26 cellular contexts compared by ENCODE assay signal in the genomic region with DNA sequence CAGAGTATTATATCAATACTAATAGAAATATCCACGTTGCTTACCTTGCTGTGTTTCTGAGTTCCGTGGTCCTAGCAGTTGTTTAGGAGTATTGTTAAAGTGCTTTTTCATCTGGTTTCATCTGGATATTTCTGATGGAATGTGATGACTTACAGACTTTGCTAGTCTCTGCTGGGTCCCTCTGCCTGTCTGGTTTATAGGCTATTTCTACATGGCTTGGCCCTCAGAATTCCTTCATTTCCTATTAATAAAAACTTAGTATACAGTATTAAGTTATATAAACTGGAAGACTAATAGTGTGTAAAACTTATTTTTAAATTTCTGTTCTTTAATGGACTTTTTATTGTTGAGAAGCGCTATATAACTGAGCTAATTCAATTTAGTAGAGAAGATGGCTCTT. TPM values are rescaled to one million over a fixed set of nuclear protein-coding genes. Genes with fewer than 3 reads are reported as not detected.
"Had no signal": no experiment of that assay in that cellular context is flagged by ENCODE, and none has a peak within 500 bp of the region (broad histone marks: within the 10 kb centered on the region; RNA-seq: fewer than 3 reads in every experiment).

A gene (minus strand): TSS at position 101 of the 400 bp plus-strand sequence. CDS start 7,502 bp downstream, outside the sequence.

- ATAC-seq: activated CD8-positive, alpha-beta memory T cell treated with anti-CD3 and anti-CD28 coated beads, Interleukin-2, amount 10 ng/mL, durations not matched to agents 7 days and 5 days; activated naive CD8-positive, alpha-beta T cell treated with anti-CD3 and anti-CD28 coated beads, Interleukin-2, amount 50 U/mL, for 24 hours; activated T-helper 17 cell treated with anti-CD3 and anti-CD28 coated beads, Interleukin-2, amount 50 U/mL, for 72 hours; esophagus mucosa; gastrocnemius medialis; natural killer cell treated with Interleukin-12 subunit alpha and Interleukin-12 subunit beta and Interleukin-15 and Interleukin-18, amount 100 ng/mL, for 72 hours had no signal

- H3K4me3 ChIP-seq: gastrocnemius medialis, left ventricle myocardium inferior, right atrium auricular region, SK-N-MC, skin epidermis, testis had no signal

- H3K36me3 ChIP-seq: gastrocnemius medialis, left ventricle myocardium inferior, right atrium auricular region had no signal

- H3K4me1 ChIP-seq: gastrocnemius medialis, left ventricle myocardium inferior, right atrium auricular region, testis had no signal

- DNase-seq: activated CD4-positive, alpha-beta memory T cell treated with anti-CD3 and anti-CD28 coated beads, Interleukin-2, amount 10 ng/mL, durations not matched to agents 7 days and 5 days; activated CD8-positive, alpha-beta memory T cell treated with anti-CD3 and anti-CD28 coated beads, Interleukin-2, amount 10 ng/mL, durations not matched to agents 7 days and 5 days; activated naive CD4-positive, alpha-beta T cell; activated naive CD8-positive, alpha-beta T cell treated with anti-CD3 and anti-CD28 coated beads, Interleukin-2, amount 50 U/mL, for 24 hours; activated T-cell treated with anti-CD3 and anti-CD28 coated beads, Interleukin-2, amount 50 U/mL, for 1 hour; aorta; cerebellar nuclear complex; effector CD4-positive, alpha-beta T cell; gastrocnemius medialis; head of caudate nucleus; left ventricle myocardium inferior; mesendoderm; stimulated activated CD4-positive, alpha-beta T cell treated with anti-CD3 and anti-CD28 coated beads, Interleukin-15, amount 100 ng/mL, for 24 hours; stimulated activated CD4-positive, alpha-beta T cell treated with anti-CD3 and anti-CD28 coated beads, Interleukin-2, amount 100 ng/mL, for 48 hours; testis had no signal

- H3K27ac ChIP-seq: gastrocnemius medialis, left ventricle myocardium inferior, right atrium auricular region, SK-N-MC, skin epidermis, testis had no signal

- H3K9me3 ChIP-seq: gastrocnemius medialis, left ventricle myocardium inferior, right atrium auricular region, testis had no signal

- H3K27me3 ChIP-seq: gastrocnemius medialis, right atrium auricular region, testis had no signal

RNA-seq across cellular contexts. Expression of the gene that starts here (rescaled TPM):
- total RNA-seq: activated CD4-positive, alpha-beta memory T cell treated with anti-CD3 and anti-CD28 coated beads, Interleukin-2, amount 10 ng/mL, durations not matched to agents 7 days and 5 days; activated CD8-positive, alpha-beta memory T cell treated with anti-CD3 and anti-CD28 coated beads, Interleukin-2, amount 10 ng/mL, durations not matched to agents 7 days and 5 days; activated T-helper 17 cell treated with anti-CD3 and anti-CD28 coated beads, Interleukin-2, amount 50 U/mL, for 72 hours; bronchial epithelial cell; esophagus mucosa; kidney epithelial cell; natural killer cell treated with Interleukin-12 subunit alpha and Interleukin-12 subunit beta and Interleukin-15 and Interleukin-18, amount 100 ng/mL, for 72 hours; progenitor cell of endocrine pancreas; T-helper 2 cell treated with Interferon-gamma antibody and Interleukin-4, amounts not matched to agents 100 ng/mL and 5 ng/mL, for 36 hours; ureter had no signal
